ENCODE assay signal across 29 cellular contexts in the genomic region with DNA sequence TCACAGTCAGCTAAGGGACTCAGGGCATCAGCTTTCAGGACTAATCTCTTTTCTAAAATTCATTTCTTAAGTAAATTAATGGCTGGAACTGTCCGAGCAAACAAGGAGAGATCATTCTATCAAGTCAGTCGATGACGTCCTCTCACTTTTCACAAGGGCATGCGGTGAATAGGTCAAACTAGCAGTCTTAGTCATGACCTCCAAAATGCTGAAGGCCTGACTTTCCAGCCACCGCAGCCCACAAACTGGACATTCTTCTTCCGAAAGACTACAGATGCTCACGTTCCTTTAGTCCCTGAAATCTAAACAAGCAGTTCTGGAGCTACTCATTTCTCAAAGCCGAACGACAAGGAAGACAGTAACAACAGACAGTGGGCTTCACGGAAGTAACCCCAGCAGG.
"Had no signal": no experiment of that assay in that cellular context is flagged by ENCODE, and none has a peak within 500 bp of the region (broad histone marks: within the 10 kb centered on the region; RNA-seq: fewer than 3 reads in every experiment).

No MANE protein-coding gene starts in this region.

- H3K27me3 ChIP-seq: body of pancreas, breast epithelium, Peyer's patch had no signal

- H3K4me3 ChIP-seq: body of pancreas, breast epithelium, Peyer's patch had no signal

- ATAC-seq: activated CD8-positive, alpha-beta T cell treated with anti-CD3 and anti-CD28 coated beads for 36 hours; body of pancreas; PC-3; Right ventricle myocardium inferior had no signal

- H3K4me1 ChIP-seq: body of pancreas, breast epithelium, Peyer's patch had no signal

- H3K27ac ChIP-seq: body of pancreas, breast epithelium, KMS-11, Peyer's patch, RWPE1 had no signal

- H3K9me3 ChIP-seq: body of pancreas, breast epithelium, Peyer's patch had no signal

- FAIRE-seq: astrocyte, TTC549 had no signal

- DNase-seq: activated CD4-positive, alpha-beta T cell treated with anti-CD3 and anti-CD28 coated beads, Interleukin-2, amount 10 ng/mL, durations not matched to agents 24 days and 14 days; activated CD4-positive, alpha-beta T cell treated with anti-CD3 and anti-CD28 coated beads, Interleukin-2, amount 50 U/mL, for 4 hours; activated CD8-positive, alpha-beta T cell treated with anti-CD3 and anti-CD28 coated beads for 36 hours; activated gamma-delta T cell; activated naive CD4-positive, alpha-beta T cell treated with Interleukin-2 at 50 U/mL for 16 hours; activated naive CD8-positive, alpha-beta T cell treated with anti-CD3 and anti-CD28 coated beads, Interleukin-2, amount 10 ng/mL, durations not matched to agents 7 days and 5 days; activated T-cell treated with anti-CD3 and anti-CD28 coated beads, Interleukin-2, amount 50 U/mL, for 1 hour; body of pancreas; caudate nucleus; cerebellar nuclear complex; NCI-H1105; NCI-H1436; NCI-H1694; NCI-H1930; NCI-H2107; NCI-H2171; NCI-H510A; NCI-H526; NCI-H748 treated with DMSO at 0.1 percent for 48 hours; NK-92 treated with Interleukin-12 subunit alpha and Interleukin-12 subunit beta, amount 100 ng/mL, for 24 hours; PC-3; Peyer's patch; SIG-M5 had no signal

- H3K36me3 ChIP-seq: breast epithelium, Peyer's patch had no signal
